In genomic region chr18:80009661-80010550, GRCh38 we compare ENCODE assay signal across 11 cellular contexts. TPM values are rescaled to one million over a fixed set of nuclear protein-coding genes. Genes with fewer than 3 reads are reported as not detected.
DNase-seq lines count a peak whose midpoint lies in the region; ATAC-seq, FAIRE-seq and TF ChIP-seq lines count a peak whose summit lies in the region.
"Had no signal": no experiment of that assay in that cellular context is flagged by ENCODE, and none has a peak within 500 bp of the region (broad histone marks: within the 10 kb centered on the region; RNA-seq: fewer than 3 reads in every experiment).

No MANE protein-coding gene starts in this region.

- peak; percentile 93 for FAIRE-seq in RCC 7860 (lab: Jason Lieb, UNC)

- H3K36me3 ChIP-seq in fibroblast of lung (ENCODE audit: control insufficient read depth, insufficient read depth, low read length) (no peaks in the 10 kb centered on the region), ovary (no peaks in the 10 kb centered on the region)

- DNase-seq in Ammon's horn (ENCODE audit: low spot score) (peak; percentile 27), RCC 7860 (ENCODE audit: low spot score) (peak; percentile 90), fibroblast of lung (ENCODE audit: low read depth in 2 of 2) (peak; percentile 97 to 99), ovary (peak in 4 of 5 donors; percentile 21 to 47 (median 28))
- no peak for DNase-seq in activated CD4-positive, alpha-beta T cell treated with anti-CD3 and anti-CD28 coated beads for 36 hours
- no peak for DNase-seq in activated CD4-positive, alpha-beta T cell treated with anti-CD3 and anti-CD28 coated beads, Interleukin-2, amount 10 ng/mL, durations not matched to agents 24 days and 14 days
- DNase-seq: DMS79, endodermal cell had no signal

- H3K4me3 Mint-ChIP-seq in activated CD4-positive, alpha-beta T cell treated with anti-CD3 and anti-CD28 coated beads for 36 hours: no peak overlapping the region
- no peak overlapping the region for H3K4me3 Mint-ChIP-seq in stimulated activated memory B cell treated with anti-CD40 and anti-IgM and Interleukin-4, amounts not matched to agents 10 μg/mL and 1 μg/mL and 100 μg/mL, for 72 hours
- no peak overlapping the region for H3K4me3 Mint-ChIP-seq in activated CD4-positive, alpha-beta T cell treated with anti-CD3 and anti-CD28 coated beads, Interleukin-2, amount 10 ng/mL, durations not matched to agents 24 days and 14 days
- H3K4me3 Mint-ChIP-seq: endodermal cell had no signal

- peaks cover 32% of the 10 kb centered on the region for H3K36me3 Mint-ChIP-seq in activated CD4-positive, alpha-beta T cell treated with anti-CD3 and anti-CD28 coated beads for 36 hours (ENCODE audit: low read depth)
- H3K36me3 Mint-ChIP-seq in stimulated activated memory B cell treated with anti-CD40 and anti-IgM and Interleukin-4, amounts not matched to agents 10 μg/mL and 1 μg/mL and 100 μg/mL, for 72 hours: peaks cover 28% of the 10 kb centered on the region
- H3K36me3 Mint-ChIP-seq in activated CD4-positive, alpha-beta T cell treated with anti-CD3 and anti-CD28 coated beads, Interleukin-2, amount 10 ng/mL, durations not matched to agents 24 days and 14 days (ENCODE audit: low read depth): no peaks in the 10 kb centered on the region

- POLR2A ChIA-PET in activated CD4-positive, alpha-beta T cell treated with anti-CD3 and anti-CD28 coated beads for 36 hours (lab: Charles Lee): no interaction called here

- no peak for TF ChIP-seq EP300 in ovary (IDR thresholded peaks at IDR 0.05)

- no peak overlapping the region for H2AFZ ChIP-seq in fibroblast of lung (ENCODE audit: low read length)

- ATAC-seq in activated CD4-positive, alpha-beta T cell treated with anti-CD3 and anti-CD28 coated beads for 36 hours: no peak
- no peak for ATAC-seq in stimulated activated memory B cell treated with anti-CD40 and anti-IgM and Interleukin-4, amounts not matched to agents 10 μg/mL and 1 μg/mL and 100 μg/mL, for 72 hours
- ATAC-seq in HG03175 (IDR thresholded peaks at IDR 0.05; ENCODE audit: unreplicated experiment): no peak

- no peaks in the 10 kb centered on the region for H3K27me3 Mint-ChIP-seq in activated CD4-positive, alpha-beta T cell treated with anti-CD3 and anti-CD28 coated beads for 36 hours
- H3K27me3 Mint-ChIP-seq in stimulated activated memory B cell treated with anti-CD40 and anti-IgM and Interleukin-4, amounts not matched to agents 10 μg/mL and 1 μg/mL and 100 μg/mL, for 72 hours: no peaks in the 10 kb centered on the region
- H3K27me3 Mint-ChIP-seq in activated CD4-positive, alpha-beta T cell treated with anti-CD3 and anti-CD28 coated beads, Interleukin-2, amount 10 ng/mL, durations not matched to agents 24 days and 14 days: no peaks in the 10 kb centered on the region

- TF ChIP-seq CTCF in fibroblast of lung (conservative IDR thresholded peaks at IDR 0.05 in 1 of 2, IDR thresholded peaks at IDR 0.05 in 1 of 2; ENCODE audit: low read depth in 1 of 2, low read length in 2 of 2) (no peak), ovary (IDR thresholded peaks at IDR 0.05) (no peak)

- no peak overlapping the region for H3K27ac Mint-ChIP-seq in activated CD4-positive, alpha-beta T cell treated with anti-CD3 and anti-CD28 coated beads for 36 hours
- no peak overlapping the region for H3K27ac Mint-ChIP-seq in stimulated activated memory B cell treated with anti-CD40 and anti-IgM and Interleukin-4, amounts not matched to agents 10 μg/mL and 1 μg/mL and 100 μg/mL, for 72 hours
- no peak overlapping the region for H3K27ac Mint-ChIP-seq in activated CD4-positive, alpha-beta T cell treated with anti-CD3 and anti-CD28 coated beads, Interleukin-2, amount 10 ng/mL, durations not matched to agents 24 days and 14 days
- H3K27ac Mint-ChIP-seq: endodermal cell had no signal

- H3K79me2 ChIP-seq in fibroblast of lung (ENCODE audit: control insufficient read depth, insufficient read depth, low read length): no peaks in the 10 kb centered on the region

- peak overlapping the region; percentile 72 for H3K4me2 ChIP-seq in fibroblast of lung (ENCODE audit: extremely low read depth, insufficient read depth, low read length)

- H3K27ac ChIP-seq in fibroblast of lung (ENCODE audit: insufficient read depth, low read length) (peak overlapping the region; percentile 60), ovary (no peak overlapping the region)
- H3K27ac ChIP-seq: HL-60 had no signal

- 76 to 88% (median 80%) methylated on average over 16 of the region's 16 CpGs for WGBS in ovary, 3 donors

- no peak for TF ChIP-seq POLR2A in ovary (IDR thresholded peaks at IDR 0.05)

- no peaks in the 10 kb centered on the region for H3K4me1 Mint-ChIP-seq in activated CD4-positive, alpha-beta T cell treated with anti-CD3 and anti-CD28 coated beads for 36 hours
- peaks cover 4% of the 10 kb centered on the region for H3K4me1 Mint-ChIP-seq in stimulated activated memory B cell treated with anti-CD40 and anti-IgM and Interleukin-4, amounts not matched to agents 10 μg/mL and 1 μg/mL and 100 μg/mL, for 72 hours
- no peaks in the 10 kb centered on the region for H3K4me1 Mint-ChIP-seq in activated CD4-positive, alpha-beta T cell treated with anti-CD3 and anti-CD28 coated beads, Interleukin-2, amount 10 ng/mL, durations not matched to agents 24 days and 14 days
- H3K4me1 Mint-ChIP-seq: endodermal cell had no signal

- H3K9ac ChIP-seq in fibroblast of lung (ENCODE audit: insufficient read depth, low read length): no peak overlapping the region

- peaks cover 15% of the 10 kb centered on the region for H3K9me3 Mint-ChIP-seq in activated CD4-positive, alpha-beta T cell treated with anti-CD3 and anti-CD28 coated beads for 36 hours (ENCODE audit: low read depth)
- peaks cover 28% of the 10 kb centered on the region for H3K9me3 Mint-ChIP-seq in stimulated activated memory B cell treated with anti-CD40 and anti-IgM and Interleukin-4, amounts not matched to agents 10 μg/mL and 1 μg/mL and 100 μg/mL, for 72 hours
- H3K9me3 Mint-ChIP-seq in activated CD4-positive, alpha-beta T cell treated with anti-CD3 and anti-CD28 coated beads, Interleukin-2, amount 10 ng/mL, durations not matched to agents 24 days and 14 days: peaks cover 9% of the 10 kb centered on the region

- intact Hi-C loops in ovary (cut with DNase I): no loop called here
- intact Hi-C loops in activated CD4-positive, alpha-beta T cell treated with anti-CD3 and anti-CD28 coated beads for 36 hours (cut with DNase I, micrococcal nuclease): no loop called here
- intact Hi-C loops in activated CD4-positive, alpha-beta T cell treated with anti-CD3 and anti-CD28 coated beads, Interleukin-2, amount 10 ng/mL, durations not matched to agents 24 days and 14 days (cut with micrococcal nuclease): no loop called here

- no peaks in the 10 kb centered on the region for H4K20me1 ChIP-seq in fibroblast of lung (ENCODE audit: control insufficient read depth, extremely low read depth, insufficient read depth, low read length)

- CTCF ChIA-PET in activated CD4-positive, alpha-beta T cell treated with anti-CD3 and anti-CD28 coated beads for 36 hours (lab: Charles Lee): interaction anchor here (0.8 kb wide), 1 partner anchor 21 kb away, joined by 3 read pairs; no protein-coding TSS in a partner anchor

- H3K27me3 ChIP-seq in fibroblast of lung (ENCODE audit: control insufficient read depth, insufficient read depth, low read length): no peaks in the 10 kb centered on the region
- no peaks in the 10 kb centered on the region for H3K27me3 ChIP-seq in ovary

- H3K9me3 ChIP-seq in fibroblast of lung (ENCODE audit: control insufficient read depth, insufficient read depth, low read depth, low read length): no peaks in the 10 kb centered on the region
- peaks cover 0 to 3% of the 10 kb centered on the region in 2 donors for H3K9me3 ChIP-seq in ovary

- H3K4me3 ChIP-seq in fibroblast of lung (replicated peaks in 1 of 4; ENCODE audit: control extremely low read depth in 1 of 4, insufficient read depth in 1 of 4, low read depth in 3 of 4, low read length in 4 of 4) (no peak overlapping the region), ovary (no peak overlapping the region)

- H3K4me1 ChIP-seq in fibroblast of lung (ENCODE audit: control insufficient read depth, extremely low read depth, insufficient read depth, low read length): peaks cover 8% of the 10 kb centered on the region
- H3K4me1 ChIP-seq in ovary (ENCODE audit: insufficient read depth): no peaks in the 10 kb centered on the region

RNA-seq across cellular contexts. Expression of gene TXNL4A, which starts 21.5 kb away (rescaled TPM):
- 21.1 and 39.5 TPM in 2 replicates for total RNA-seq in fibroblast of lung
- 101 and 117 TPM in 2 replicates for polyA plus RNA-seq in fibroblast of lung
- 147 and 173 TPM in 2 replicates for polyA plus RNA-seq in fibroblast of lung (2012)
- polyA minus RNA-seq in fibroblast of lung (ENCODE audit: low replicate concordance): 11.0 and 40.6 TPM in 2 replicates
- total RNA-seq in ovary: 10 to 100 TPM in 6 of 7 donors, 1 to 10 TPM in 1; 9.4 to 57.1 (median 42.3) TPM
- polyA plus RNA-seq in ovary: 10 to 100 TPM; 21.5 to 47.9 TPM
- 100 to 1,000 TPM; 150 to 194 TPM for total RNA-seq in activated CD4-positive, alpha-beta T cell treated with anti-CD3 and anti-CD28 coated beads for 36 hours
- 198 and 210 TPM in 2 replicates for total RNA-seq in activated CD4-positive, alpha-beta T cell treated with anti-CD3 and anti-CD28 coated beads, Interleukin-2, amount 10 ng/mL, durations not matched to agents 24 days and 14 days

RNA-seq across cellular contexts. Expression of gene RBFA, which starts 24.3 kb away (rescaled TPM):
- total RNA-seq in fibroblast of lung (22.9 and 25.3 TPM in 2 replicates), ovary (10 to 100 TPM; 13.7 to 31.9 (median 18.2) TPM)
- polyA plus RNA-seq in fibroblast of lung (25.3 and 27.7 TPM in 2 replicates), ovary (10 to 100 TPM; 14.7 to 16.9 TPM)
- polyA plus RNA-seq in fibroblast of lung (2012): 25.2 and 30.4 TPM in 2 replicates
- 9.5 and 12.4 TPM in 2 replicates for polyA minus RNA-seq in fibroblast of lung (ENCODE audit: low replicate concordance)
- 10 to 100 TPM; 32.2 to 39.1 TPM for total RNA-seq in activated CD4-positive, alpha-beta T cell treated with anti-CD3 and anti-CD28 coated beads for 36 hours
- 46.0 and 49.9 TPM in 2 replicates for total RNA-seq in activated CD4-positive, alpha-beta T cell treated with anti-CD3 and anti-CD28 coated beads, Interleukin-2, amount 10 ng/mL, durations not matched to agents 24 days and 14 days

RNA-seq across cellular contexts. Expression of gene HSBP1L1, which starts 45.5 kb away (rescaled TPM):
- total RNA-seq in fibroblast of lung (13.4 and 14.6 TPM in 2 replicates), ovary (10 to 100 TPM in 6 of 7 donors, 1 to 10 TPM in 1; 7.6 to 26.2 (median 12.3) TPM)
- polyA plus RNA-seq in fibroblast of lung (16.3 and 24.6 TPM in 2 replicates), ovary (10 to 100 TPM; 11.4 to 15.9 TPM)
- polyA plus RNA-seq in fibroblast of lung (2012): 21.4 and 30.2 TPM in 2 replicates
- 2.5 and 7.1 TPM in 2 replicates for polyA minus RNA-seq in fibroblast of lung (ENCODE audit: low replicate concordance)
- 10 to 100 TPM; 14.4 to 16.9 TPM for total RNA-seq in activated CD4-positive, alpha-beta T cell treated with anti-CD3 and anti-CD28 coated beads for 36 hours
- 6.8 and 8.1 TPM in 2 replicates for total RNA-seq in activated CD4-positive, alpha-beta T cell treated with anti-CD3 and anti-CD28 coated beads, Interleukin-2, amount 10 ng/mL, durations not matched to agents 24 days and 14 days

RNA-seq across cellular contexts. Expression of gene SLC66A2, which starts 58.5 kb away (rescaled TPM):
- total RNA-seq in fibroblast of lung: 34.4 and 46.1 TPM in 2 replicates
- polyA plus RNA-seq in fibroblast of lung: 13.2 and 18.0 TPM in 2 replicates
- polyA plus RNA-seq in fibroblast of lung (2012): 27.1 and 36.7 TPM in 2 replicates
- polyA minus RNA-seq in fibroblast of lung (ENCODE audit: low replicate concordance): 18.5 and 19.5 TPM in 2 replicates
- 10 to 100 TPM; 16.3 to 31.1 (median 27.0) TPM for total RNA-seq in ovary
- 10 to 100 TPM in 1 of 2 donors, 1 to 10 TPM in 1; 2.1 to 27.8 TPM for polyA plus RNA-seq in ovary
- 10 to 100 TPM; 23.4 to 28.5 TPM for total RNA-seq in activated CD4-positive, alpha-beta T cell treated with anti-CD3 and anti-CD28 coated beads for 36 hours
- total RNA-seq in activated CD4-positive, alpha-beta T cell treated with anti-CD3 and anti-CD28 coated beads, Interleukin-2, amount 10 ng/mL, durations not matched to agents 24 days and 14 days: 45.6 and 46.5 TPM in 2 replicates

Comparison
In these comparisons a context has a peak if more than half of its experiments do, and no peak if none do; other contexts are left out.
1. DNase-seq: peak in Ammon's horn (single experiment), RCC 7860 (single experiment), fibroblast of lung (2 of 2) and ovary (4 of 5); none in activated CD4-positive, alpha-beta T cell treated with anti-CD3 and anti-CD28 coated beads for 36 hours (single experiment) and activated CD4-positive, alpha-beta T cell treated with anti-CD3 and anti-CD28 coated beads, Interleukin-2, amount 10 ng/mL, durations not matched to agents 24 days and 14 days (single experiment).